25 cellular contexts compared by ENCODE assay signal in the genomic region with DNA sequence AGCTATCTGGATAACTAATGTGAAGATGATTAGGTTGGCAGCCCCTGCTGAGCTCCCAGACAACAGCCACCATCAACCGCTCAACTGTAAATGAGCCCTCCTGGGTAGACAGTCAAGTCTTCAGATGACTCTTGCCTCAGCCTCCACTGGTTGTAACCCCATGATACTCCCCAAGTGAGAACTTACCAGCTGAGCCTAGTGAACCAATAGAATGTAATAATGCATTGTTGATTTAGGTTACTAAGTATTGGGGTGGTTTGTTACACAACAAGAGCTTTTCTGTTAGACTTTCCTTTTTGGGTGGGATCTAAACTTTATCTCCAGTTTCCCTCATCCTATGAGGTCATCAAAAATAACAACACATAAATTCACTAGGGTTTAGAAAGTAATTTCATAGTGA.
"Had no signal": no experiment of that assay in that cellular context is flagged by ENCODE, and none has a peak within 500 bp of the region (broad histone marks: within the 10 kb centered on the region; RNA-seq: fewer than 3 reads in every experiment).

No MANE protein-coding gene starts in this region.

- ATAC-seq: left lobe of liver; natural killer cell; psoas muscle; stimulated activated effector memory CD8-positive, alpha-beta T cell treated with anti-CD3 and anti-CD28 coated beads, Interleukin-12 subunit alpha, Interleukin-12 subunit beta, amount 100 ng/mL, for 72 hours; stimulated activated naive CD8-positive, alpha-beta T cell treated with anti-CD3 and anti-CD28 coated beads, Interleukin-15, amount 100 ng/mL, for 72 hours had no signal

- H3K27ac ChIP-seq: hepatocyte, neural progenitor cell, neutrophil, parathyroid adenoma, psoas muscle, sigmoid colon, spleen, tibial nerve, vagina had no signal

- H3K27me3 ChIP-seq: heart left ventricle, hepatocyte, neural progenitor cell, neutrophil, sigmoid colon, spleen, tibial nerve, vagina had no signal

- H3K9me3 ChIP-seq: neutrophil had no signal

- DNase-seq: heart left ventricle; kidney glomerular epithelial cell; left cardiac atrium; mesendoderm; naive B cell; natural killer cell; nephron progenitor cell; occipital lobe; psoas muscle; sigmoid colon; small intestine; spleen; stimulated activated CD4-positive, alpha-beta T cell treated with anti-CD3 and anti-CD28 coated beads, Interleukin-4, amount 100 ng/mL, for 24 hours; stimulated activated naive CD4-positive, alpha-beta T cell; stimulated activated naive CD8-positive, alpha-beta T cell treated with anti-CD3 and anti-CD28 coated beads, Interleukin-15, amount 100 ng/mL, for 72 hours; substantia nigra had no signal

- H3K4me1 ChIP-seq: neural progenitor cell, parathyroid adenoma, psoas muscle, spleen, tibial nerve had no signal

- H3K36me3 ChIP-seq: heart left ventricle, neural progenitor cell, neutrophil, sigmoid colon, spleen, tibial nerve, vagina had no signal

- H3K4me3 ChIP-seq: heart left ventricle, hepatocyte, lung, neural progenitor cell, psoas muscle, sigmoid colon, spleen, tibial nerve, vagina had no signal
